ENCODE assay signal across 8 cellular contexts in the genomic region with DNA sequence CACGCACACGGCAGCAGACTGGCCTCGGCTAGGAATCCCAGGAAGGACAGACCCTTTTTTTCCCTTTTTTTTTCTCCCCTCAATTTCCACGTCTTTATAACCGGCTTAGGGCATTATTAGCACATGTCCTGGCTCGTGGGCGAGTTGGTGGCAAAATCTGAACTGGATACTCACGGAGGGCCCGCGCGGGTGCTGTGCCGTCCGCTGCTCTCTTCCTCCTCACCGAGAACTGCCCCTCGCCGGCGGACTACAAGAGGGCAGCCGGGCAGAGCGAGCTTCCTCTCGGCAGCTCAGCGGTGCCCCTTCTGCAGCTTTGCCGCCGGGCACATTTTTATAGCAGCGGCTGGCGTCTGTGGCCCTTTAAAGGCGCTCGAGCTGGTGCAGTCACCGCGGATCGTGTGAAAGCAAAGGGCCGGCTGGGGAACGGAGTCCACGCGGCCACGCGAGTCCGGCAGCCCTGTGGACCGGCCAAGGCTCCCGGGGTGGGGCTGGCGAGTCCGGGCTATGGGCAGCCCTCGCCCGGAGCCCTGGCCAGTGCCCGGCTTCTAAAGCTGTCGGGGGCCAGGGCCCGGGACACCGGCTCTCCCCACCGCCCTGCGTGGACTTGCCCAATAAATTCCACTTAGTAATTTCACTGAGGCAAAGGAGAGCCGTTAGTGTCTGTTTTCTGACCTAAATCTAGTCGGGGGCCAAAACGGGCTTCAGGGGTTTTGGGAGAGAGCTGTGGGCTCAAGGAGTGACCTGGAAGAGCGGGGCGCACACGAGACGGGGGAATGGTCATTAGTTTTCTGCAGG. TPM values are rescaled to one million over a fixed set of nuclear protein-coding genes. Genes with fewer than 3 reads are reported as not detected.
DNase-seq lines count a peak whose midpoint lies in the region; ATAC-seq, FAIRE-seq and TF ChIP-seq lines count a peak whose summit lies in the region.

No MANE protein-coding gene starts in this region.

- no peak for TF ChIP-seq RAD21 in Ishikawa (IDR thresholded peaks at IDR 0.05; ENCODE audit: low read depth)

- H4K20me1 ChIP-seq in astrocyte (ENCODE audit: insufficient read depth, low read length): no peaks in the 10 kb centered on the region

- H3K4me3 ChIP-seq in astrocyte (ENCODE audit: insufficient read depth, low read depth, low read length) (peak overlapping the region; percentile 48), right cardiac atrium (ENCODE audit: low read length) (peak overlapping the region; percentile 80), parathyroid adenoma (ENCODE audit: low read depth, low read length) (peak overlapping the region; percentile 44)

- no peaks in the 10 kb centered on the region for H3K36me3 ChIP-seq in astrocyte (ENCODE audit: insufficient read depth, low read length)
- no peaks in the 10 kb centered on the region for H3K36me3 ChIP-seq in parathyroid adenoma (ENCODE audit: control insufficient read depth, insufficient read depth, low read length)

- no peak for TF ChIP-seq EP300 in Ishikawa (IDR thresholded peaks at IDR 0.05; ENCODE audit: borderline replicate concordance)

- H3K4me3 Mint-ChIP-seq in Calu3 (ENCODE audit: low read depth, unreplicated experiment) (peak overlapping the region; percentile 85), astrocyte (ENCODE audit: unreplicated experiment) (peak overlapping the region; percentile 82)

- H2AFZ ChIP-seq in astrocyte (ENCODE audit: low read depth, low read length): peak overlapping the region; percentile 69
- H2AFZ ChIP-seq in parathyroid adenoma: peak overlapping the region; percentile 60

- CTCF ChIA-PET in Calu3 (lab: Charles Lee): no interaction called here

- no TSS peak for BruUV-seq in Calu3 (replicated peaks; lab: Mats Ljungman, UMichigan)

- H3K27ac ChIP-seq in astrocyte (ENCODE audit: low read depth, low read length) (no peak overlapping the region), right cardiac atrium (ENCODE audit: low read length) (no peak overlapping the region), parathyroid adenoma (no peak overlapping the region)

- H3K27ac Mint-ChIP-seq in Calu3 (ENCODE audit: unreplicated experiment) (no peak overlapping the region), astrocyte (ENCODE audit: unreplicated experiment) (no peak overlapping the region)

- H3K27me3 ChIP-seq in astrocyte (ENCODE audit: insufficient read depth, low read length): peaks cover 45% of the 10 kb centered on the region
- H3K27me3 ChIP-seq in right cardiac atrium (ENCODE audit: control insufficient read depth, insufficient read depth): no peaks in the 10 kb centered on the region
- no peaks in the 10 kb centered on the region for H3K27me3 ChIP-seq in parathyroid adenoma (ENCODE audit: control insufficient read depth, insufficient read depth, low read length)

- DNase-seq in Calu3: peak; percentile 62
- DNase-seq in astrocyte (ENCODE audit: low read depth): peak; percentile 62
- peak; percentile 63 to 82 (median 72) for DNase-seq in right cardiac atrium
- DNase-seq in effector CD4-positive, alpha-beta T cell: no peak

- H3K4me1 ChIP-seq in astrocyte (ENCODE audit: insufficient read depth, low read length) (peaks cover 16% of the 10 kb centered on the region), right cardiac atrium (ENCODE audit: control insufficient read depth, insufficient read depth, low read length) (peaks cover 2% of the 10 kb centered on the region), parathyroid adenoma (no peaks in the 10 kb centered on the region)

- intact Hi-C loops in Calu3 (cut with micrococcal nuclease; ENCODE audit: unreplicated experiment) (no loop called here), right cardiac atrium (cut with DNase I) (loop anchor here in 1 of 4 donors (10.0 kb wide), 1 partner anchor 238 kb away; no protein-coding TSS in a partner anchor)

- H3K79me2 ChIP-seq in astrocyte (ENCODE audit: insufficient read depth, low read length) (no peaks in the 10 kb centered on the region), parathyroid adenoma (no peaks in the 10 kb centered on the region)

- H3K4me2 ChIP-seq in astrocyte (ENCODE audit: low read length) (peak overlapping the region; percentile 85), parathyroid adenoma (ENCODE audit: low read length) (peak overlapping the region; percentile 77)

- no peaks in the 10 kb centered on the region for H3K9me3 Mint-ChIP-seq in Calu3 (ENCODE audit: low read depth, unreplicated experiment)
- H3K9me3 Mint-ChIP-seq in astrocyte (ENCODE audit: unreplicated experiment): no peaks in the 10 kb centered on the region

- peaks cover 66% of the 10 kb centered on the region for H3K27me3 Mint-ChIP-seq in Calu3 (ENCODE audit: unreplicated experiment)
- H3K27me3 Mint-ChIP-seq in astrocyte (ENCODE audit: low read depth, unreplicated experiment): peaks cover 38% of the 10 kb centered on the region

- H3K36me3 Mint-ChIP-seq in Calu3 (ENCODE audit: insufficient read depth, unreplicated experiment) (peaks cover 24% of the 10 kb centered on the region), astrocyte (ENCODE audit: low read depth, unreplicated experiment) (no peaks in the 10 kb centered on the region)

- ATAC-seq in GM21367 (IDR thresholded peaks at IDR 0.05; ENCODE audit: unreplicated experiment): peak; percentile 67
- peak; percentile 76 to 80 for ATAC-seq in right cardiac atrium

- no peak overlapping the region for H3K9ac ChIP-seq in astrocyte (ENCODE audit: low read length)
- H3K9ac ChIP-seq in parathyroid adenoma: no peak overlapping the region

- H3K9me3 ChIP-seq in astrocyte (ENCODE audit: insufficient read depth, low read depth, low read length) (no peaks in the 10 kb centered on the region), right cardiac atrium (ENCODE audit: control insufficient read depth, low read length) (no peaks in the 10 kb centered on the region), parathyroid adenoma (ENCODE audit: control insufficient read depth, low read length) (no peaks in the 10 kb centered on the region)

- H3K4me1 Mint-ChIP-seq in Calu3 (ENCODE audit: low read depth, unreplicated experiment) (peaks cover 7% of the 10 kb centered on the region), astrocyte (ENCODE audit: low read depth, unreplicated experiment) (no peaks in the 10 kb centered on the region)

- peak; percentile 50 for FAIRE-seq in astrocyte (lab: Jason Lieb, UNC)

- WGBS in right cardiac atrium: 1% methylated on average over 56 of the region's 56 CpGs

- TF ChIP-seq CTCF in Calu3 (IDR thresholded peaks at IDR 0.05; ENCODE audit: unreplicated experiment): no peak
- no peak for TF ChIP-seq CTCF in astrocyte (IDR thresholded peaks at IDR 0.05; ENCODE audit: insufficient read depth, low read depth, low read length)
- no peak for TF ChIP-seq CTCF in parathyroid adenoma (IDR thresholded peaks at IDR 0.05)

TF ChIP-seq in Ishikawa, 13 proteins besides CTCF, POLR2A, EP300 and RAD21:
- TF ChIP-seq TCF12 (IDR thresholded peaks at IDR 0.05; ENCODE audit: low read depth) (no peak), CREB1 (IDR thresholded peaks at IDR 0.05; ENCODE audit: low read depth) (no peak), FOXM1 (IDR thresholded peaks at IDR 0.05; ENCODE audit: borderline replicate concordance, low read depth) (no peak), EGR1 (IDR thresholded peaks at IDR 0.05) (no peak), YY1 (IDR thresholded peaks at IDR 0.05; ENCODE audit: low read depth) (peak; percentile 45; the same call in 1 of the 2 replicates)
- TF ChIP-seq, protein P1, sequence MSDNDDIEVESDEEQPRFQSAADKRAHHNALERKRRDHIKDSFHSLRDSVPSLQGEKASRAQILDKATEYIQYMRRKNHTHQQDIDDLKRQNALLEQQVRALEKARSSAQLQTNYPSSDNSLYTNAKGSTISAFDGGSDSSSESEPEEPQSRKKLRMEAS (IDR thresholded peaks at IDR 0.05): peak; percentile 39; the same call in 1 of the 2 replicates
TF ChIP-seq in Ishikawa: peak in this region for 2.

TF ChIP-seq in PFSK-1, 5 proteins besides CTCF, POLR2A, EP300 and RAD21:
- TF ChIP-seq, protein P2, sequence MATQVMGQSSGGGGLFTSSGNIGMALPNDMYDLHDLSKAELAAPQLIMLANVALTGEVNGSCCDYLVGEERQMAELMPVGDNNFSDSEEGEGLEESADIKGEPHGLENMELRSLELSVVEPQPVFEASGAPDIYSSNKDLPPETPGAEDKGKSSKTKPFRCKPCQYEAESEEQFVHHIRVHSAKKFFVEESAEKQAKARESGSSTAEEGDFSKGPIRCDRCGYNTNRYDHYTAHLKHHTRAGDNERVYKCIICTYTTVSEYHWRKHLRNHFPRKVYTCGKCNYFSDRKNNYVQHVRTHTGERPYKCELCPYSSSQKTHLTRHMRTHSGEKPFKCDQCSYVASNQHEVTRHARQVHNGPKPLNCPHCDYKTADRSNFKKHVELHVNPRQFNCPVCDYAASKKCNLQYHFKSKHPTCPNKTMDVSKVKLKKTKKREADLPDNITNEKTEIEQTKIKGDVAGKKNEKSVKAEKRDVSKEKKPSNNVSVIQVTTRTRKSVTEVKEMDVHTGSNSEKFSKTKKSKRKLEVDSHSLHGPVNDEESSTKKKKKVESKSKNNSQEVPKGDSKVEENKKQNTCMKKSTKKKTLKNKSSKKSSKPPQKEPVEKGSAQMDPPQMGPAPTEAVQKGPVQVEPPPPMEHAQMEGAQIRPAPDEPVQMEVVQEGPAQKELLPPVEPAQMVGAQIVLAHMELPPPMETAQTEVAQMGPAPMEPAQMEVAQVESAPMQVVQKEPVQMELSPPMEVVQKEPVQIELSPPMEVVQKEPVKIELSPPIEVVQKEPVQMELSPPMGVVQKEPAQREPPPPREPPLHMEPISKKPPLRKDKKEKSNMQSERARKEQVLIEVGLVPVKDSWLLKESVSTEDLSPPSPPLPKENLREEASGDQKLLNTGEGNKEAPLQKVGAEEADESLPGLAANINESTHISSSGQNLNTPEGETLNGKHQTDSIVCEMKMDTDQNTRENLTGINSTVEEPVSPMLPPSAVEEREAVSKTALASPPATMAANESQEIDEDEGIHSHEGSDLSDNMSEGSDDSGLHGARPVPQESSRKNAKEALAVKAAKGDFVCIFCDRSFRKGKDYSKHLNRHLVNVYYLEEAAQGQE (IDR thresholded peaks at IDR 0.05; ENCODE audit: insufficient read depth in 1 of 2, low read depth in 2 of 2, low read length in 2 of 2): no peak
- TF ChIP-seq SIN3A (IDR thresholded peaks at IDR 0.05; ENCODE audit: borderline replicate concordance, insufficient read depth, low read length) (no peak), POLR2AphosphoS5 (IDR thresholded peaks at IDR 0.05; ENCODE audit: low read depth, low read length) (peak; percentile 26; the same call in 1 of the 2 replicates), FOXP2 (optimal IDR thresholded peaks at IDR 0.05; ENCODE audit: borderline replicate concordance, extremely low read depth, extremely low read length, insufficient read depth) (no peak), TAF1 (IDR thresholded peaks at IDR 0.05; ENCODE audit: borderline replicate concordance, insufficient read depth, low read length) (no peak)

RNA-seq across cellular contexts. Expression of a gene that starts 1.3 kb away (rescaled TPM):
- total RNA-seq in Calu3 (2022): 0.78 TPM in 1 of 2 replicates, not detected in the other
- polyA plus RNA-seq in PFSK-1 (2012; ENCODE audit: insufficient read length, low read depth): 9.1 TPM
- 0.75 TPM in 1 of 2 replicates, not detected in the other for total RNA-seq in astrocyte
- under 1 TPM in 1 of 4 donors, not detected in 3; 0.74 TPM for total RNA-seq in right cardiac atrium
- 0.36 TPM for polyA plus RNA-seq in right cardiac atrium

RNA-seq across cellular contexts. Expression of a gene that starts 30.0 kb away (rescaled TPM):
- total RNA-seq in Calu3 (2022) (621 and 665 TPM in 2 replicates), astrocyte (565 and 626 TPM in 2 replicates), right cardiac atrium (100 to 1,000 TPM; 433 to 519 (median 494) TPM)
- polyA plus RNA-seq in PFSK-1 (2012; ENCODE audit: insufficient read length, low read depth): 1,369 TPM
- polyA plus RNA-seq in right cardiac atrium: 480 TPM
